Comparison of ENCODE assay signal across 9 cellular contexts in genomic region chr5:32504923-32505596, GRCh38.
DNase-seq lines count a peak whose midpoint lies in the region; ATAC-seq and TF ChIP-seq lines count a peak whose summit lies in the region.
"Had no signal": no experiment of that assay in that cellular context is flagged by ENCODE, and none has a peak within 500 bp of the region (broad histone marks: within the 10 kb centered on the region; RNA-seq: fewer than 3 reads in every experiment).

No MANE protein-coding gene starts in this region.

- no peak overlapping the region for H2AK5ac ChIP-seq in mesendoderm (ENCODE audit: low read length)

- H3K18ac ChIP-seq in mesendoderm (ENCODE audit: low read length): no peak overlapping the region

- peaks cover 11% of the 10 kb centered on the region for H3K9me3 Mint-ChIP-seq in glutamatergic neuron (ENCODE audit: unreplicated experiment)
- H3K9me3 Mint-ChIP-seq: dendritic cell treated with granulocyte-macrophage colony-stimulating factor and Interleukin-4, amounts not matched to agents 40 ng/mL and 50 ng/mL, for 4 days had no signal

- no peaks in the 10 kb centered on the region for H3K79me1 ChIP-seq in mesendoderm (ENCODE audit: low read length)

- H3K4me3 Mint-ChIP-seq in glutamatergic neuron (ENCODE audit: unreplicated experiment): peak overlapping the region; percentile 67
- H3K4me3 Mint-ChIP-seq: dendritic cell treated with granulocyte-macrophage colony-stimulating factor and Interleukin-4, amounts not matched to agents 40 ng/mL and 50 ng/mL, for 4 days had no signal

- ATAC-seq in HG03439 (IDR thresholded peaks at IDR 0.05; ENCODE audit: unreplicated experiment): no peak

- H2BK5ac ChIP-seq in mesendoderm (ENCODE audit: low read length): no peak overlapping the region

- H3K4me1 ChIP-seq in mesendoderm (ENCODE audit: control insufficient read depth, low read depth, low read length): peaks cover 4% of the 10 kb centered on the region
- peaks cover 9% of the 10 kb centered on the region for H3K4me1 ChIP-seq in effector memory CD4-positive, alpha-beta T cell (ENCODE audit: control insufficient read depth, insufficient read depth, low read length, poor library complexity, severe bottlenecking)

- H2BK120ac ChIP-seq in mesendoderm (ENCODE audit: low read depth, low read length): no peak overlapping the region

- H4K8ac ChIP-seq in mesendoderm (ENCODE audit: low read depth, low read length): no peak overlapping the region

- H3K36me3 ChIP-seq in mesendoderm (ENCODE audit: control insufficient read depth, insufficient read depth, low read length): no peaks in the 10 kb centered on the region
- H3K36me3 ChIP-seq in effector memory CD4-positive, alpha-beta T cell (ENCODE audit: control insufficient read depth, insufficient read depth, low read length): no peaks in the 10 kb centered on the region

- TF ChIP-seq CTCF in glutamatergic neuron (IDR thresholded peaks at IDR 0.05; ENCODE audit: partially characterized antibody, unreplicated experiment): no peak

- no peak overlapping the region for H3K4me2 ChIP-seq in mesendoderm (ENCODE audit: low read length)

- H3K4me1 Mint-ChIP-seq in glutamatergic neuron (ENCODE audit: low read depth, unreplicated experiment): peaks cover 33% of the 10 kb centered on the region

- no peak overlapping the region for H3K27ac ChIP-seq in mesendoderm (ENCODE audit: low read depth, low read length)
- H3K27ac ChIP-seq in effector memory CD4-positive, alpha-beta T cell (ENCODE audit: insufficient read depth, low read length, poor library complexity, severe bottlenecking): no peak overlapping the region

- no CpG with 5 or more reads among the region's 10 CpGs for WGBS in mesendoderm (ENCODE audit: extremely low coverage, insufficient coverage, low lambda C conversion rate)

- no peaks in the 10 kb centered on the region for H3K79me2 ChIP-seq in mesendoderm (ENCODE audit: control insufficient read depth, insufficient read depth, low read length)

- no peak overlapping the region for H3K56ac ChIP-seq in mesendoderm (ENCODE audit: low read length)

- H3K9ac ChIP-seq in mesendoderm (ENCODE audit: low read length): no peak overlapping the region

- H3K27ac Mint-ChIP-seq in glutamatergic neuron (ENCODE audit: unreplicated experiment): peak overlapping the region; percentile 98
- H3K27ac Mint-ChIP-seq: dendritic cell treated with granulocyte-macrophage colony-stimulating factor and Interleukin-4, amounts not matched to agents 40 ng/mL and 50 ng/mL, for 4 days had no signal

- H3K36me3 Mint-ChIP-seq in glutamatergic neuron (ENCODE audit: unreplicated experiment): peaks cover 8% of the 10 kb centered on the region

- DNase-seq in DMS 273 (lab: John Stamatoyannopoulos, UW; ENCODE audit: unreplicated experiment) (peak; percentile 98), NCI-H1092 treated with DMSO at 0.1 percent for 48 hours (lab: John Stamatoyannopoulos, UW) (peak; percentile 96), UCSD-AML1 (lab: John Stamatoyannopoulos, UW; ENCODE audit: unreplicated experiment) (peak; percentile 20), glutamatergic neuron (peak; percentile 65), putamen (ENCODE audit: low spot score) (peak; percentile 39), mesendoderm (no peak)
- DNase-seq in effector memory CD4-positive, alpha-beta T cell: no peak

- H3K23ac ChIP-seq in mesendoderm (ENCODE audit: low read length): no peak overlapping the region

- H3K27me3 Mint-ChIP-seq in glutamatergic neuron (ENCODE audit: unreplicated experiment): peaks cover 3% of the 10 kb centered on the region

- H3K4me3 ChIP-seq in mesendoderm (ENCODE audit: low read length): no peak overlapping the region
- H3K4me3 ChIP-seq in effector memory CD4-positive, alpha-beta T cell (ENCODE audit: insufficient read depth, low read depth, low read length, poor library complexity, severe bottlenecking): no peak overlapping the region

- H3K27me3 ChIP-seq in mesendoderm (ENCODE audit: insufficient read depth, low read length, poor library complexity): no peaks in the 10 kb centered on the region
- no peaks in the 10 kb centered on the region for H3K27me3 ChIP-seq in effector memory CD4-positive, alpha-beta T cell (replicated peaks; ENCODE audit: control insufficient read depth, insufficient read depth, low read length, poor library complexity, severe bottlenecking)

- no peak overlapping the region for H4K5ac ChIP-seq in mesendoderm (ENCODE audit: low read length)

- H2BK15ac ChIP-seq in mesendoderm (replicated peaks; ENCODE audit: low read depth): no peak overlapping the region

- no peaks in the 10 kb centered on the region for H3K9me3 ChIP-seq in effector memory CD4-positive, alpha-beta T cell (ENCODE audit: control insufficient read depth, low read length)

- H3K4ac ChIP-seq in mesendoderm (ENCODE audit: low read depth, low read length): no peak overlapping the region

Comparison
In these comparisons a context has a peak if more than half of its experiments do, and no peak if none do; other contexts are left out.
1. DNase-seq: peak in DMS 273 (single experiment), NCI-H1092 treated with DMSO at 0.1 percent for 48 hours (single experiment), UCSD-AML1 (single experiment), glutamatergic neuron (single experiment) and putamen (single experiment); none in mesendoderm (single experiment) and effector memory CD4-positive, alpha-beta T cell (0 of 3).